In the genomic region with DNA sequence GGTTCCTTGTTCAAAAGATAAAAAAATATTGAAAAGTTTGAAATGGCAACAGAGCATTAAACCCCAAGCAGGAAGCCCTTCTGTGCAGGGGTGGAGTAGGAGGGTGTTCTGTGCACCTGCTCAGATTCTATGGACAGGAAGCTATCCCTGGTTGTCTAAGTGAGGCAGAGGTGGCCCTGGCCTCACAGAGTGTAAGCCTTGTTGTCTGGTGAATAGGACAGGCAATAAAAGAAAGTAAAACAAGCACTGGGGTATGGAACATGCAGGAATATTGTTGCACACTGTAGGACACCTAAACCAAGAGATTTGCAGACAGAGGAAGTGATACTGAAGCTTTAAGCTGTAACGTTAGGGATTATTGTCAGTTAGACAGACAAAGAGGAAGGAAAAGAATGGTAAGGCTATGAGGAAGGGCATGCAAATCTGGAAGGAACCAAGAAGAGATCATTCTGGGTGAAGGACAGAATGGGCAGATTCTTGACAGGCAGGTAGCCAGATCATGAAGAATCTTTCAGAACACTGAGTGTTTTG, we compare ENCODE assay signal across 10 cellular contexts.
DNase-seq lines count a peak whose midpoint lies in the region; ATAC-seq, FAIRE-seq and TF ChIP-seq lines count a peak whose summit lies in the region.
"Had no signal": no experiment of that assay in that cellular context is flagged by ENCODE, and none has a peak within 500 bp of the region (broad histone marks: within the 10 kb centered on the region; RNA-seq: fewer than 3 reads in every experiment).

No MANE protein-coding gene starts in this region.

- peaks cover 5 to 8% of the 10 kb centered on the region in 2 donors for H3K36me3 Mint-ChIP-seq in CD14-positive monocyte
- peaks cover 10% of the 10 kb centered on the region for H3K36me3 Mint-ChIP-seq in glutamatergic neuron (ENCODE audit: unreplicated experiment)

- DNase-seq in CD14-positive monocyte (ENCODE audit: low spot score) (no peak), GM19239 (ENCODE audit: insufficient read length, low spot score) (no peak), SKM-1 treated with dmso at 0.1 percent for 144 hours (lab: John Stamatoyannopoulos, UW; ENCODE audit: unreplicated experiment) (peak; percentile 96), glutamatergic neuron (no peak), SW480 (ENCODE audit: low spot score) (no peak), DMS79 treated with DMSO at 0.1 percent for 48 hours (lab: John Stamatoyannopoulos, UW) (no peak), GM20000 (ENCODE audit: low spot score) (no peak)
- DNase-seq: adrenal gland, NCI-H524 treated with DMSO at 0.1 percent for 48 hours had no signal

- FAIRE-seq in GM19239 (lab: Jason Lieb, UNC): peak; percentile 98

- peaks cover 0 to 4% (median 2%) of the 10 kb centered on the region in 7 donors for H3K9me3 Mint-ChIP-seq in CD14-positive monocyte
- H3K9me3 Mint-ChIP-seq in glutamatergic neuron (ENCODE audit: unreplicated experiment): no peaks in the 10 kb centered on the region

- peak; percentile 55 for ATAC-seq in HG03097 (IDR thresholded peaks at IDR 0.05; ENCODE audit: low FRiP score, unreplicated experiment)

- peak overlapping the region; percentile 48 to 74 for H3K4me3 Mint-ChIP-seq in CD14-positive monocyte
- no peak overlapping the region for H3K4me3 Mint-ChIP-seq in glutamatergic neuron (ENCODE audit: unreplicated experiment)

- TF ChIP-seq CTCF in CD14-positive monocyte (IDR thresholded peaks at IDR 0.05) (no peak), glutamatergic neuron (IDR thresholded peaks at IDR 0.05; ENCODE audit: partially characterized antibody, unreplicated experiment) (no peak), GM20000 (IDR thresholded peaks at IDR 0.05; ENCODE audit: extremely low read depth, missing control alignments) (no peak)

- intact Hi-C loops in CD14-positive monocyte (cut with micrococcal nuclease): loop anchor here (5.0 kb wide), 2 partner anchors 34 to 41 kb away; no protein-coding TSS in a partner anchor

- no peaks in the 10 kb centered on the region for H3K27me3 Mint-ChIP-seq in CD14-positive monocyte (ENCODE audit: low read depth in 3 of 3)
- peaks cover 2% of the 10 kb centered on the region for H3K27me3 Mint-ChIP-seq in glutamatergic neuron (ENCODE audit: unreplicated experiment)

- H3K27ac Mint-ChIP-seq in CD14-positive monocyte (peak overlapping the region; percentile 85 to 94 (median 88)), glutamatergic neuron (ENCODE audit: unreplicated experiment) (no peak overlapping the region)

- peaks cover 58% of the 10 kb centered on the region for H3K4me1 Mint-ChIP-seq in CD14-positive monocyte
- no peaks in the 10 kb centered on the region for H3K4me1 Mint-ChIP-seq in glutamatergic neuron (ENCODE audit: low read depth, unreplicated experiment)
